18 cellular contexts compared by ENCODE assay signal in genomic region chr7:140276001-140276400, GRCh38.
"Had no signal": no experiment of that assay in that cellular context is flagged by ENCODE, and none has a peak within 500 bp of the region (broad histone marks: within the 10 kb centered on the region; RNA-seq: fewer than 3 reads in every experiment).

No MANE protein-coding gene starts in this region.

- H3K27ac Mint-ChIP-seq: activated CD4-positive, alpha-beta T cell treated with anti-CD3 and anti-CD28 coated beads, Interleukin-2, amount 10 ng/mL, durations not matched to agents 24 days and 14 days; activated CD8-positive, alpha-beta T cell treated with anti-CD3 and anti-CD28 coated beads for 36 hours; progenitor cell of endocrine pancreas; stimulated activated naive B cell treated with anti-CD40 and anti-IgM and Interleukin-4, amounts not matched to agents 10 μg/mL and 1 μg/mL and 100 μg/mL, for 72 hours had no signal

- H3K9me3 Mint-ChIP-seq: activated CD4-positive, alpha-beta T cell treated with anti-CD3 and anti-CD28 coated beads, Interleukin-2, amount 10 ng/mL, durations not matched to agents 24 days and 14 days; activated T-cell treated with anti-CD3 and anti-CD28 coated beads, Interleukin-2, amount 50 U/mL, for 4 hours had no signal

- H3K4me3 Mint-ChIP-seq: activated CD4-positive, alpha-beta T cell treated with anti-CD3 and anti-CD28 coated beads, Interleukin-2, amount 10 ng/mL, durations not matched to agents 24 days and 14 days; activated CD8-positive, alpha-beta T cell treated with anti-CD3 and anti-CD28 coated beads for 36 hours; activated T-cell treated with anti-CD3 and anti-CD28 coated beads, Interleukin-2, amount 50 U/mL, for 4 hours; stimulated activated naive B cell treated with anti-CD40 and anti-IgM and Interleukin-4, amounts not matched to agents 10 μg/mL and 1 μg/mL and 100 μg/mL, for 72 hours had no signal

- H3K4me1 Mint-ChIP-seq: stimulated activated naive B cell treated with anti-CD40 and anti-IgM and Interleukin-4, amounts not matched to agents 10 μg/mL and 1 μg/mL and 100 μg/mL, for 72 hours had no signal

- H3K36me3 ChIP-seq: ascending aorta, esophagus muscularis mucosa, right atrium auricular region, spleen, tibial nerve had no signal

- H3K4me3 ChIP-seq: ascending aorta, spleen had no signal

- H3K9me3 ChIP-seq: ascending aorta, esophagus muscularis mucosa, right atrium auricular region, spleen, tibial nerve had no signal

- H3K27me3 ChIP-seq: ascending aorta, esophagus muscularis mucosa, right atrium auricular region, spleen, tibial nerve had no signal

- DNase-seq: activated CD4-positive, alpha-beta T cell treated with anti-CD3 and anti-CD28 coated beads, Interleukin-2, amount 10 ng/mL, durations not matched to agents 24 days and 14 days; activated CD8-positive, alpha-beta T cell treated with anti-CD3 and anti-CD28 coated beads for 36 hours; activated naive CD4-positive, alpha-beta T cell treated with anti-CD3 and anti-CD28 coated beads, Interleukin-2, amount 50 U/mL, for 16 hours; activated T-cell treated with anti-CD3 and anti-CD28 coated beads, Interleukin-2, amount 50 U/mL, for 4 hours; cortex of kidney; effector CD8-positive, alpha-beta T cell; stimulated activated CD4-positive, alpha-beta T cell treated with anti-CD3 and anti-CD28 coated beads, Interleukin-4, amount 100 ng/mL, for 4 hours; stimulated activated naive B cell treated with anti-CD40 and anti-IgM and Interleukin-4, amounts not matched to agents 10 μg/mL and 1 μg/mL and 100 μg/mL, for 72 hours; substantia nigra; T-helper 1 cell; T1000 had no signal

- H3K36me3 Mint-ChIP-seq: stimulated activated naive B cell treated with anti-CD40 and anti-IgM and Interleukin-4, amounts not matched to agents 10 μg/mL and 1 μg/mL and 100 μg/mL, for 72 hours had no signal

- H3K4me1 ChIP-seq: ascending aorta, spleen had no signal

- H3K27me3 Mint-ChIP-seq: activated CD8-positive, alpha-beta T cell treated with anti-CD3 and anti-CD28 coated beads for 36 hours had no signal

- FAIRE-seq: endothelial cell of umbilical vein had no signal

- H3K27ac ChIP-seq: spleen had no signal
